Comparison of ENCODE assay signal across 32 cellular contexts in the genomic region with DNA sequence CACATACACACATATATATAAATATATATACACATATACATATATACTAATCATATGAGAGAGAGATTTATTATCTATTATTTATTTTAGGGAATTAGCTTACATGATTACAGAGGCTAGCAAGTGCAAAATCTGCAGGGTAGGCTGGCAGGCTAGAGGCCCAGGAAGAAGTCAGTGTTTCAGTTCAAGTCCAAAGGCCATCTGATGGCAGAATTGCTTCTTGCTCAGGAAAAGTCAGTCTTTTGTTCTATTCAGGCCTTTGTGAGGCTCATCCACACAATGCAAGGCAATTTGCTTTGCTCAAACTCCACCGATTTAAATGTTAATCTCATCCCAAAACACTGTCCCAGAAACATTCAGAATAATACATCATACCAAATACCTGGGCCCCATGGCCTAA. TPM values are rescaled to one million over a fixed set of nuclear protein-coding genes. Genes with fewer than 3 reads are reported as not detected.
A peak's percentile ranks its signal among the peaks of the same experiment; 100 is the strongest.
DNase-seq lines count a peak whose midpoint lies in the region; ATAC-seq and TF ChIP-seq lines count a peak whose summit lies in the region.
"Had no signal": no experiment of that assay in that cellular context is flagged by ENCODE, and none has a peak within 500 bp of the region (broad histone marks: within the 10 kb centered on the region; RNA-seq: fewer than 3 reads in every experiment).

No MANE protein-coding gene starts in this region.

- H3K27me3 ChIP-seq in HUES48 (ENCODE audit: control insufficient read depth, insufficient read depth, low read length): no peaks in the 10 kb centered on the region

- H3K4me1 ChIP-seq in HUES48 (ENCODE audit: control insufficient read depth, insufficient read depth, low read length): peaks cover 7% of the 10 kb centered on the region; the same call in 1 of the 2 replicates
- H3K4me1 ChIP-seq: A549, Caco-2 had no signal

- H3K9me3 ChIP-seq in HUES48 (ENCODE audit: control insufficient read depth, insufficient read depth, low read length): no peaks in the 10 kb centered on the region
- H3K9me3 ChIP-seq: A549, Caco-2, MG63 had no signal

- peaks cover 3% of the 10 kb centered on the region for H3K27me3 Mint-ChIP-seq in glutamatergic neuron (ENCODE audit: unreplicated experiment)

- DNase-seq in globus pallidus (ENCODE audit: low spot score) (peak; percentile 79), midbrain (lab: John Stamatoyannopoulos, UW) (peak; percentile 41), substantia nigra (lab: John Stamatoyannopoulos, UW) (peak in 15 of 49 donors; percentile 1 to 50 (median 7)), glutamatergic neuron (no peak), KBM-7 (no peak)
- DNase-seq: AML-193; Caco-2; CD8-positive, alpha-beta T cell; DMS79 treated with DMSO at 0.1 percent for 48 hours; GF-D8; MG63; NCI-H1105 treated with DMSO at 0.1 percent for 48 hours; NCI-H146; NCI-H1930; NCI-H2107; NCI-H446 treated with DMSO at 0.1 percent for 48 hours; NCI-H526; NCI-H82; NK-92 treated with Interleukin-12 subunit alpha and Interleukin-12 subunit beta, amount 100 ng/mL, for 24 hours; PC-9; Right ventricle myocardium superior had no signal

- H3K27ac ChIP-seq in HUES48 (ENCODE audit: low read depth, low read length): peak overlapping the region; percentile 12
- peak overlapping the region; percentile 24 for H3K27ac ChIP-seq in substantia nigra (ENCODE audit: low read depth, low read length, poor library complexity, severe bottlenecking)
- H3K27ac ChIP-seq: A549, C4-2B, HL-60, PC-9 had no signal

- no peaks in the 10 kb centered on the region for H3K9me3 Mint-ChIP-seq in glutamatergic neuron (ENCODE audit: unreplicated experiment)
- H3K9me3 Mint-ChIP-seq: CD8-positive, alpha-beta T cell had no signal

- H3K4me3 ChIP-seq in HUES48 (ENCODE audit: low read depth, low read length): no peak overlapping the region
- H3K4me3 ChIP-seq: A549, K562, MG63, PC-9 had no signal

- in situ Hi-C loops in KBM-7 (cut with MboI; ENCODE audit: low pct_unique_long_range_greater_than_20kb, low sequenced_read_pairs): no loop called here

- no peak overlapping the region for H3K4me3 Mint-ChIP-seq in glutamatergic neuron (ENCODE audit: unreplicated experiment)
- H3K4me3 Mint-ChIP-seq: CD8-positive, alpha-beta T cell had no signal

- no peak overlapping the region for H3K27ac Mint-ChIP-seq in glutamatergic neuron (ENCODE audit: unreplicated experiment)
- H3K27ac Mint-ChIP-seq: CD8-positive, alpha-beta T cell had no signal

- no peak overlapping the region for H3K9ac ChIP-seq in HUES48 (ENCODE audit: low read depth, low read length)

- no peaks in the 10 kb centered on the region for H3K36me3 ChIP-seq in HUES48 (ENCODE audit: control insufficient read depth, insufficient read depth, low read length)
- H3K36me3 ChIP-seq: MG63 had no signal

- no peak for ATAC-seq in GM21786 (IDR thresholded peaks at IDR 0.05; ENCODE audit: unreplicated experiment)
- ATAC-seq: A549; CD8-positive, alpha-beta T cell; HepG2; K562 had no signal

- TF ChIP-seq CTCF in glutamatergic neuron (IDR thresholded peaks at IDR 0.05; ENCODE audit: partially characterized antibody, unreplicated experiment): no peak

- H3K36me3 Mint-ChIP-seq in glutamatergic neuron (ENCODE audit: unreplicated experiment): no peaks in the 10 kb centered on the region
- H3K36me3 Mint-ChIP-seq: CD8-positive, alpha-beta T cell had no signal

- H3K4me1 Mint-ChIP-seq in glutamatergic neuron (ENCODE audit: low read depth, unreplicated experiment): no peaks in the 10 kb centered on the region

RNA-seq across cellular contexts. Expression of a gene that starts 2.6 kb away (rescaled TPM):
- total RNA-seq in glutamatergic neuron (ENCODE audit: unreplicated experiment): not detected
- total RNA-seq: Caco-2; CD8-positive, alpha-beta T cell; H4; HepG2; HT-29; K562; PC-9; Right ventricle myocardium superior; RPMI7951; SK-MEL-5 had no signal

Comparison
In these comparisons a context has a peak if more than half of its experiments do, and no peak if none do; other contexts are left out.
1. DNase-seq: peak in globus pallidus (single experiment) and midbrain (single experiment); none in glutamatergic neuron (single experiment) and KBM-7 (single experiment).